Comparison of ENCODE assay signal across 23 cellular contexts in genomic region chr6:112464901-112465661, GRCh38.
DNase-seq lines count a peak whose midpoint lies in the region; ATAC-seq, FAIRE-seq and TF ChIP-seq lines count a peak whose summit lies in the region.
"Had no signal": no experiment of that assay in that cellular context is flagged by ENCODE, and none has a peak within 500 bp of the region (broad histone marks: within the 10 kb centered on the region; RNA-seq: fewer than 3 reads in every experiment).

No MANE protein-coding gene starts in this region.

- no peak overlapping the region for H3K4me3 Mint-ChIP-seq in Caco-2 (ENCODE audit: unreplicated experiment)
- H3K4me3 Mint-ChIP-seq: IgD-negative memory B cell had no signal

- H3K27me3 Mint-ChIP-seq in Caco-2 (ENCODE audit: insufficient read depth, unreplicated experiment), result no peaks in the 10 kb centered on the region

- no peaks in the 10 kb centered on the region for H3K36me3 Mint-ChIP-seq in Caco-2 (ENCODE audit: insufficient read depth, unreplicated experiment)
- H3K36me3 Mint-ChIP-seq: IgD-negative memory B cell had no signal

- no peak overlapping the region for H3K4me2 ChIP-seq in HCT116 (ENCODE audit: low read length)
- no peak overlapping the region for H3K4me2 ChIP-seq in keratinocyte (ENCODE audit: control insufficient read depth, extremely low read depth, insufficient read depth, low read depth, low read length)

- no peaks in the 10 kb centered on the region for H3K36me3 ChIP-seq in Caco-2 (ENCODE audit: control insufficient read depth, insufficient read depth, low read length)
- H3K36me3 ChIP-seq in HCT116 (ENCODE audit: control insufficient read depth in 1 of 2, insufficient read depth in 2 of 2, low read length in 2 of 2), result no peaks in the 10 kb centered on the region
- H3K36me3 ChIP-seq in RWPE2 (ENCODE audit: low read depth), result no peaks in the 10 kb centered on the region
- H3K36me3 ChIP-seq in keratinocyte (ENCODE audit: control insufficient read depth in 2 of 2, extremely low read depth in 1 of 2, insufficient read depth in 2 of 2, low read length in 2 of 2), result no peaks in the 10 kb centered on the region
- H3K36me3 ChIP-seq: MG63 had no signal

- H3K79me2 ChIP-seq in HCT116 (ENCODE audit: insufficient read depth, low read length) (no peaks in the 10 kb centered on the region), keratinocyte (ENCODE audit: control insufficient read depth, insufficient read depth, low read length) (no peaks in the 10 kb centered on the region)

- H3K4me1 ChIP-seq in Caco-2, result peaks cover 29% of the 10 kb centered on the region
- peaks cover 0 to 17% of the 10 kb centered on the region in 2 experiments; a peak in 2 of 4 replicates for H3K4me1 ChIP-seq in HCT116 (ENCODE audit: control insufficient read depth in 1 of 2, insufficient read depth in 2 of 2, low read length in 2 of 2)
- peaks cover 35% of the 10 kb centered on the region for H3K4me1 ChIP-seq in RWPE2 (ENCODE audit: insufficient read depth, poor library complexity, severe bottlenecking)
- peaks cover 14% of the 10 kb centered on the region for H3K4me1 ChIP-seq in keratinocyte (ENCODE audit: control insufficient read depth, extremely low read depth, insufficient read depth, low read length)

- no peaks in the 10 kb centered on the region for H3K9me1 ChIP-seq in keratinocyte (ENCODE audit: control insufficient read depth, extremely low read depth, insufficient read depth, low read length)

- H2AFZ ChIP-seq in HCT116 (ENCODE audit: low read depth, low read length, poor library complexity, severe bottlenecking) (peak overlapping the region; percentile 67), keratinocyte (ENCODE audit: control insufficient read depth, low read length) (no peak overlapping the region)

- H3K27ac ChIP-seq in HCT116 (ENCODE audit: low read depth, low read length) (no peak overlapping the region), RWPE2 (ENCODE audit: poor library complexity, severe bottlenecking) (peak overlapping the region; percentile 85), keratinocyte (ENCODE audit: control insufficient read depth, insufficient read depth, low read length) (no peak overlapping the region)
- H3K27ac ChIP-seq: C4-2B, HL-60 had no signal

- TF ChIP-seq CTCF in Caco-2 (IDR thresholded peaks at IDR 0.05; ENCODE audit: insufficient read depth in 1 of 2, low read depth in 1 of 2, low read length in 1 of 2, severe bottlenecking in 1 of 2, unreplicated experiment in 1 of 2), result no peak
- no peak for TF ChIP-seq CTCF in HCT116 (IDR thresholded peaks at IDR 0.05 in 2 of 3, conservative IDR thresholded peaks at IDR 0.05 in 1 of 3; ENCODE audit: borderline replicate concordance in 1 of 3, insufficient read depth in 1 of 3, low read depth in 2 of 3, low read length in 2 of 3)
- TF ChIP-seq CTCF in RWPE2 (IDR thresholded peaks at IDR 0.05; ENCODE audit: poor library complexity, severe bottlenecking), result no peak
- no peak for TF ChIP-seq CTCF in keratinocyte (optimal IDR thresholded peaks at IDR 0.05 in 1 of 3, IDR thresholded peaks at IDR 0.05 in 1 of 3, conservative IDR thresholded peaks at IDR 0.05 in 1 of 3; ENCODE audit: extremely low read depth in 1 of 3, insufficient read depth in 2 of 3, low read length in 3 of 3)
- TF ChIP-seq CTCF in GM20000 (IDR thresholded peaks at IDR 0.05; ENCODE audit: extremely low read depth, missing control alignments), result no peak

- H3K9me3 ChIP-seq in Caco-2 (no peaks in the 10 kb centered on the region), HCT116 (ENCODE audit: control insufficient read depth in 1 of 2, insufficient read depth in 1 of 2, low read depth in 1 of 2, low read length in 2 of 2) (no peaks in the 10 kb centered on the region), RWPE2 (ENCODE audit: severe bottlenecking) (no peaks in the 10 kb centered on the region), keratinocyte (ENCODE audit: control insufficient read depth, low read depth, low read length) (no peaks in the 10 kb centered on the region)
- H3K9me3 ChIP-seq: MG63 had no signal

- dilution Hi-C loops in keratinocyte (cut with MboI; ENCODE audit: extremely low pct_ligation_motif_present, low sequenced_read_pairs), result no loop called here

- intact Hi-C loops in Caco-2 (cut with micrococcal nuclease; ENCODE audit: unreplicated experiment), result no loop called here
- intact Hi-C loops in HCT116 (cut with micrococcal nuclease), result no loop called here

- H3K9ac ChIP-seq in HCT116 (ENCODE audit: low read length) (no peak overlapping the region), keratinocyte (ENCODE audit: control insufficient read depth, extremely low read depth, insufficient read depth, low read length) (no peak overlapping the region)

- BruUV-seq in Caco-2 (replicated peaks; lab: Mats Ljungman, UMichigan), result no TSS peak
- BruUV-seq in HCT116 (replicated peaks; lab: Mats Ljungman, UMichigan), result no TSS peak

- RAD21 ChIA-PET in HCT116 (lab: Charles Lee; ENCODE audit: low non-redundant PET in 1 of 2, low total read pairs in 2 of 2, uncharacterized antibody in 2 of 2, unreplicated experiment in 2 of 2), result no interaction called here

- peak overlapping the region; percentile 10 for H3K27ac Mint-ChIP-seq in Caco-2 (ENCODE audit: unreplicated experiment)

- DNase-seq in Caco-2 (no peak), HCT116 (ENCODE audit: low read depth, low spot score) (no peak), RWPE2 (ENCODE audit: low spot score) (no peak), keratinocyte (ENCODE audit: low read depth, low spot score) (no peak), GM20000 (ENCODE audit: low spot score) (no peak), kidney tubule cell (ENCODE audit: low spot score) (no peak)
- no peak for DNase-seq in activated CD4-positive, alpha-beta T cell treated with anti-CD3 and anti-CD28 coated beads for 1 hour
- DNase-seq: AML-193, DND-41, Karpas-422, MG63, NCI-H1092 treated with DMSO at 0.1 percent for 48 hours, NCI-H2081, NCI-H2171 treated with DMSO at 0.1 percent for 48 hours, NCI-H446 treated with DMSO at 0.1 percent for 48 hours, NCI-H69, PC-3, RPMI8226, T-helper 1 cell had no signal

- TF ChIP-seq RAD21 in HCT116 (IDR thresholded peaks at IDR 0.05; ENCODE audit: low read depth), result no peak

- H3K9me2 ChIP-seq in HCT116 (ENCODE audit: insufficient read depth), result peaks cover 4% of the 10 kb centered on the region; the same call in 1 of the 2 replicates

- ATAC-seq in HCT116, result no peak
- no peak for ATAC-seq in RWPE2 (ENCODE audit: low read depth)
- no peak for ATAC-seq in HG02870 (IDR thresholded peaks at IDR 0.05; ENCODE audit: unreplicated experiment)
- ATAC-seq: PC-3 had no signal

- peaks cover 10% of the 10 kb centered on the region for H3K9me3 Mint-ChIP-seq in Caco-2 (ENCODE audit: unreplicated experiment)

- H4K20me1 ChIP-seq in HCT116 (ENCODE audit: insufficient read depth), result no peaks in the 10 kb centered on the region
- no peaks in the 10 kb centered on the region for H4K20me1 ChIP-seq in keratinocyte (ENCODE audit: control insufficient read depth, extremely low read depth, insufficient read depth, low read length)

- TF ChIP-seq POLR2A in HCT116 (IDR thresholded peaks at IDR 0.05; ENCODE audit: borderline replicate concordance, extremely low read depth, insufficient read depth, insufficient read length), result no peak

- CTCF ChIA-PET in Caco-2 (lab: Charles Lee), result no interaction called here
- CTCF ChIA-PET in HCT116 (lab: Charles Lee), result no interaction called here

- H3K4me3 ChIP-seq in Caco-2 (ENCODE audit: low read depth, low read length) (no peak overlapping the region), HCT116 (replicated peaks in 1 of 2; ENCODE audit: low read depth in 1 of 2, low read length in 2 of 2) (no peak overlapping the region), RWPE2 (ENCODE audit: severe bottlenecking) (no peak overlapping the region), keratinocyte (ENCODE audit: control insufficient read depth in 2 of 3, extremely low read depth in 1 of 3, insufficient read depth in 2 of 3, low read depth in 1 of 3, low read length in 3 of 3) (no peak overlapping the region)
- H3K4me3 ChIP-seq: MG63 had no signal

- peaks cover 8% of the 10 kb centered on the region for H3K4me1 Mint-ChIP-seq in Caco-2 (ENCODE audit: low read depth, unreplicated experiment)
- H3K4me1 Mint-ChIP-seq: IgD-negative memory B cell had no signal

- H3K27me3 ChIP-seq in Caco-2 (replicated peaks; ENCODE audit: control insufficient read depth, insufficient read depth, low read length), result no peaks in the 10 kb centered on the region
- H3K27me3 ChIP-seq in HCT116 (ENCODE audit: insufficient read depth, low read length), result no peaks in the 10 kb centered on the region
- H3K27me3 ChIP-seq in RWPE2 (ENCODE audit: insufficient read depth, poor library complexity, severe bottlenecking), result no peaks in the 10 kb centered on the region
- no peaks in the 10 kb centered on the region for H3K27me3 ChIP-seq in keratinocyte (ENCODE audit: control insufficient read depth, extremely low read depth, insufficient read depth, low read length)
- H3K27me3 ChIP-seq: MG63 had no signal

- POLR2A ChIA-PET in Caco-2 (lab: Charles Lee), result no interaction called here
- POLR2A ChIA-PET in HCT116 (lab: Charles Lee), result interaction anchor here (1.3 kb wide), 1 partner anchor 10 kb away, joined by 3 read pairs; no protein-coding TSS in a partner anchor

- FAIRE-seq in keratinocyte (lab: Jason Lieb, UNC), result peak; percentile 48

TF ChIP-seq in HCT116, 20 proteins besides CTCF, POLR2A, EP300 and RAD21:
- no peak for TF ChIP-seq YY1 (IDR thresholded peaks at IDR 0.05; ENCODE audit: extremely low read depth, insufficient replicate concordance, low read depth, low read length)
